In genomic region chr2:206798009-206798408, GRCh38 we compare ENCODE assay signal across 1 cellular context.
TF ChIP-seq lines count a peak whose summit lies in the region.

No MANE protein-coding gene starts in this region.

TF ChIP-seq in HepG2, 621 proteins besides CTCF, POLR2A, EP300 and RAD21 (continued from another document):
- TF ChIP-seq E2F5 (CRISPR knock-in tag; conservative IDR thresholded peaks at IDR 0.05) (no peak), ZNF768 (CRISPR knock-in tag; IDR thresholded peaks at IDR 0.05) (no peak), GRHL1 (CRISPR knock-in tag; conservative IDR thresholded peaks at IDR 0.05) (no peak)
